ENCODE assay signal across 10 cellular contexts in the genomic region with DNA sequence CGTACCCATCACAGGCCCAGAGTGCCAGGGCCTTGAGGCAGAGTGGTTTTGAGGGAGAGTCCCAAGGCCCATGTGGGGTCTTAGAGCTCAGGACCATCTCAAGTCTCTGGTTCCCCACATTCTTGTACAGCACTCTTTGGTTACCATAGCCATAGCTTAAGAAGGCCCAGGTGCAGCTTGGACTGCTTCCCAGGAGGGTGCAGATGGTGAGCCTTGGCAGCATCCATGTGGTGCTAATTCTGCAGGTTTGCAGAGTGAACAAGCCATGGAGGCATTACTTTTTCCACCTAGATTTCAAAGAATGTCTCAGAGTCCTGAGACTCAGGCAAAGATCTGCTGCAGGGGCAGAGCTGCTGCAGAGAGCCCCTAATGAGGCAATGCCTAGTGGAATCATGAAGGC.
"Had no signal": no experiment of that assay in that cellular context is flagged by ENCODE, and none has a peak within 500 bp of the region (broad histone marks: within the 10 kb centered on the region; RNA-seq: fewer than 3 reads in every experiment).

No MANE protein-coding gene starts in this region.

- H3K27ac ChIP-seq: GM23248, HL-60, KMS-11 had no signal

- H3K4me3 ChIP-seq: GM23248, HAP-1 had no signal

- DNase-seq: GM23248, GOT3, H7, HFFc6, KBM-7 had no signal

- H3K36me3 ChIP-seq: HAP-1 had no signal

- ATAC-seq: HCT116, HepG2 had no signal

- H3K4me1 ChIP-seq: HAP-1 had no signal
